ENCODE assay signal across 1 cellular context in the genomic region with DNA sequence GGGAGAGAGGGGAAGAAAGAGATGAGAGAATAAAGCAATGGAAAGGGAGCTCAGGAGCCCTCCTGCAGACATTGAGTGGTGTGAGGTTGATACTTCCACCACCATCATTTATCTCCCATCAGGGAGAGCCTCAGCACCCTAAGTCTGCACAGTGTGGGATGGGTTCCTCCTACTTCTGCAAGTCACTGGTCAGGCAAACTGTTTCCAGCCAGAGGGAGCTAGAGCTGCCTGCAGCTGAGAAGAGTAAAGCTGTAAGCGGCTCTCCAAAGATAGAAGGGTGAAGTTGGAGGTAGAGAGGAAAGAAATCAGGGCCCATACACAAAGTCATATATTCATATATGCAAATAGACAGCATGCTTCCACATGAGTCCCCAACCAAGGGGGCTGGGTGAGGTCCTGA.
TF ChIP-seq lines count a peak whose summit lies in the region.

No MANE protein-coding gene starts in this region.

TF ChIP-seq in IMR-90, 13 proteins besides CTCF, POLR2A, EP300 and RAD21:
- TF ChIP-seq CEBPB (IDR thresholded peaks at IDR 0.05; ENCODE audit: low read depth, low read length) (no peak), RCOR1 (IDR thresholded peaks at IDR 0.05; ENCODE audit: insufficient replicate concordance, low read length) (no peak), MAZ (IDR thresholded peaks at IDR 0.05; ENCODE audit: borderline replicate concordance, low read depth, low read length) (no peak), BHLHE40 (IDR thresholded peaks at IDR 0.05; ENCODE audit: low read depth, low read length) (no peak), RFX5 (IDR thresholded peaks at IDR 0.05; ENCODE audit: low read depth, low read length) (no peak), CHD1 (IDR thresholded peaks at IDR 0.05; ENCODE audit: low read depth, low read length) (no peak), MXI1 (IDR thresholded peaks at IDR 0.05; ENCODE audit: borderline replicate concordance, low read depth, low read length) (no peak), SMC3 (IDR thresholded peaks at IDR 0.05; ENCODE audit: low read depth, low read length) (no peak), MAFK (IDR thresholded peaks at IDR 0.05; ENCODE audit: low read depth, low read length) (no peak), FOS (IDR thresholded peaks at IDR 0.05; ENCODE audit: low read depth, low read length) (no peak), NFE2L2 (IDR thresholded peaks at IDR 0.05; ENCODE audit: low read depth, low read length) (no peak)
- TF ChIP-seq, protein P1, sequence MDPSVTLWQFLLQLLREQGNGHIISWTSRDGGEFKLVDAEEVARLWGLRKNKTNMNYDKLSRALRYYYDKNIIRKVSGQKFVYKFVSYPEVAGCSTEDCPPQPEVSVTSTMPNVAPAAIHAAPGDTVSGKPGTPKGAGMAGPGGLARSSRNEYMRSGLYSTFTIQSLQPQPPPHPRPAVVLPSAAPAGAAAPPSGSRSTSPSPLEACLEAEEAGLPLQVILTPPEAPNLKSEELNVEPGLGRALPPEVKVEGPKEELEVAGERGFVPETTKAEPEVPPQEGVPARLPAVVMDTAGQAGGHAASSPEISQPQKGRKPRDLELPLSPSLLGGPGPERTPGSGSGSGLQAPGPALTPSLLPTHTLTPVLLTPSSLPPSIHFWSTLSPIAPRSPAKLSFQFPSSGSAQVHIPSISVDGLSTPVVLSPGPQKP (IDR thresholded peaks at IDR 0.05; ENCODE audit: borderline replicate concordance, low read depth, low read length) = no peak
- TF ChIP-seq, protein P2, sequence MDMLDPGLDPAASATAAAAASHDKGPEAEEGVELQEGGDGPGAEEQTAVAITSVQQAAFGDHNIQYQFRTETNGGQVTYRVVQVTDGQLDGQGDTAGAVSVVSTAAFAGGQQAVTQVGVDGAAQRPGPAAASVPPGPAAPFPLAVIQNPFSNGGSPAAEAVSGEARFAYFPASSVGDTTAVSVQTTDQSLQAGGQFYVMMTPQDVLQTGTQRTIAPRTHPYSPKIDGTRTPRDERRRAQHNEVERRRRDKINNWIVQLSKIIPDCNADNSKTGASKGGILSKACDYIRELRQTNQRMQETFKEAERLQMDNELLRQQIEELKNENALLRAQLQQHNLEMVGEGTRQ (IDR thresholded peaks at IDR 0.05; ENCODE audit: low read depth, low read length) = no peak
